15 cellular contexts compared by ENCODE assay signal in genomic region chr1:15181564-15181963, GRCh38. TPM values are rescaled to one million over a fixed set of nuclear protein-coding genes. Genes with fewer than 3 reads are reported as not detected.
"Had no signal": no experiment of that assay in that cellular context is flagged by ENCODE, and none has a peak within 500 bp of the region (broad histone marks: within the 10 kb centered on the region; RNA-seq: fewer than 3 reads in every experiment).

No MANE protein-coding gene starts in this region.

- H3K27ac Mint-ChIP-seq: activated CD4-positive, alpha-beta memory T cell treated with anti-CD3 and anti-CD28 coated beads for 36 hours; activated CD8-positive, alpha-beta memory T cell treated with anti-CD3 and anti-CD28 coated beads, Interleukin-2, amount 10 ng/mL, durations not matched to agents 7 days and 5 days; activated naive CD4-positive, alpha-beta T cell treated with anti-CD3 and anti-CD28 coated beads for 36 hours; activated T-helper 2 cell treated with anti-CD3 and anti-CD28 coated beads, Interferon-gamma antibody, Interleukin-2, Interleukin-4, amounts not matched to agents 10 μg/mL and 5 μg/mL and 100 μg/mL, durations not matched to agents 14 hours and 24 hours and 36 hours; naive thymus-derived CD8-positive, alpha-beta T cell; T-helper 17 cell had no signal

- DNase-seq: activated CD4-positive, alpha-beta memory T cell treated with anti-CD3 and anti-CD28 coated beads for 36 hours; activated CD8-positive, alpha-beta memory T cell treated with anti-CD3 and anti-CD28 coated beads, Interleukin-2, amount 10 ng/mL, durations not matched to agents 7 days and 5 days; activated naive CD4-positive, alpha-beta T cell treated with anti-CD3 and anti-CD28 coated beads for 36 hours; activated T-cell treated with anti-CD3 and anti-CD28 coated beads, Interleukin-2, amount 50 U/mL, for 1 hour; islet precursor cell; left ventricle myocardium inferior; naive thymus-derived CD8-positive, alpha-beta T cell; stimulated activated CD4-positive, alpha-beta T cell treated with anti-CD3 and anti-CD28 coated beads, Interleukin-4, amount 100 ng/mL, for 24 hours; stimulated activated naive CD4-positive, alpha-beta T cell treated with Interleukin-2 at 50 U/mL for 16 hours; T-helper 17 cell; trophoblast cell; WERI-Rb-1 had no signal

- H3K27ac ChIP-seq: left ventricle myocardium inferior, parathyroid adenoma, WERI-Rb-1 had no signal

- H3K27me3 ChIP-seq: dorsolateral prefrontal cortex had no signal

- H3K36me3 ChIP-seq: left ventricle myocardium inferior, WERI-Rb-1 had no signal

- H3K4me1 ChIP-seq: parathyroid adenoma had no signal

- H3K4me3 Mint-ChIP-seq: activated CD4-positive, alpha-beta memory T cell treated with anti-CD3 and anti-CD28 coated beads for 36 hours; activated CD8-positive, alpha-beta memory T cell treated with anti-CD3 and anti-CD28 coated beads, Interleukin-2, amount 10 ng/mL, durations not matched to agents 7 days and 5 days; activated naive CD4-positive, alpha-beta T cell treated with anti-CD3 and anti-CD28 coated beads for 36 hours; naive thymus-derived CD8-positive, alpha-beta T cell; T-helper 17 cell had no signal

- H3K36me3 Mint-ChIP-seq: activated CD4-positive, alpha-beta memory T cell treated with anti-CD3 and anti-CD28 coated beads for 36 hours; activated CD8-positive, alpha-beta memory T cell treated with anti-CD3 and anti-CD28 coated beads, Interleukin-2, amount 10 ng/mL, durations not matched to agents 7 days and 5 days; naive thymus-derived CD8-positive, alpha-beta T cell had no signal

- H3K9me3 ChIP-seq: left ventricle myocardium inferior had no signal

- H3K9me3 Mint-ChIP-seq: activated CD4-positive, alpha-beta memory T cell treated with anti-CD3 and anti-CD28 coated beads for 36 hours; activated naive CD4-positive, alpha-beta T cell treated with anti-CD3 and anti-CD28 coated beads for 36 hours; activated T-helper 2 cell treated with anti-CD3 and anti-CD28 coated beads, Interferon-gamma antibody, Interleukin-2, Interleukin-4, amounts not matched to agents 10 μg/mL and 5 μg/mL and 100 μg/mL, durations not matched to agents 14 hours and 24 hours and 36 hours; naive thymus-derived CD8-positive, alpha-beta T cell had no signal

- H3K79me2 ChIP-seq: parathyroid adenoma had no signal

- H3K4me3 ChIP-seq: dorsolateral prefrontal cortex, left ventricle myocardium inferior had no signal

- H3K9ac ChIP-seq: parathyroid adenoma had no signal

- H2AFZ ChIP-seq: parathyroid adenoma had no signal

- H3K4me1 Mint-ChIP-seq: activated CD8-positive, alpha-beta memory T cell treated with anti-CD3 and anti-CD28 coated beads, Interleukin-2, amount 10 ng/mL, durations not matched to agents 7 days and 5 days; naive thymus-derived CD8-positive, alpha-beta T cell; T-helper 17 cell had no signal

- ATAC-seq: activated CD8-positive, alpha-beta memory T cell treated with anti-CD3 and anti-CD28 coated beads, Interleukin-2, amount 10 ng/mL, durations not matched to agents 7 days and 5 days; naive thymus-derived CD8-positive, alpha-beta T cell; T-helper 17 cell had no signal

RNA-seq across cellular contexts. Expression of gene TMEM51, which starts 28.0 kb away (rescaled TPM):
- total RNA-seq: activated CD4-positive, alpha-beta memory T cell treated with anti-CD3 and anti-CD28 coated beads for 36 hours; activated CD8-positive, alpha-beta memory T cell treated with anti-CD3 and anti-CD28 coated beads, Interleukin-2, amount 10 ng/mL, durations not matched to agents 7 days and 5 days; naive thymus-derived CD8-positive, alpha-beta T cell; T-helper 17 cell had no signal
- polyA plus RNA-seq: naive thymus-derived CD8-positive, alpha-beta T cell had no signal
